ENCODE assay signal across 8 cellular contexts in the genomic region with DNA sequence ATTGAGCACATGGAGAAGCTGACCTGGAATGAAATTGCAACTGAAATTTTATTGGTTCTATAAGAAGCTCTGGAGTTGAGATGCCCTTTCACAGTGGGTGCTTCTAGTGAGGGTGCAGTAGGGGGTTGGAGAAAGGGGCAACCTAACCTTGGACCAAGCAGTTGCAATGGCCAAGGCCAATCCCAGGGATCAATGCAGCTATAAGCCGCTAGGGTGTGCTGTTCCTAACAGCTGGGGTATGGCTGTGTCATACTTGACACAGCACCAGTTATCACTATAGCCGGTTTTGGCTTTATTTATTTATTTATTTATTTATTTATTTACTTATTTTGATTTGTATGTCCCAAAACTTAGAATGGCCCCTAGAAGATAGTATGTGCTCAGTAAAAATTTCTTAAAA.
DNase-seq lines count a peak whose midpoint lies in the region; ATAC-seq and TF ChIP-seq lines count a peak whose summit lies in the region.

No MANE protein-coding gene starts in this region.

- no peaks in the 10 kb centered on the region for H3K36me3 Mint-ChIP-seq in activated naive CD8-positive, alpha-beta T cell treated with anti-CD3 and anti-CD28 coated beads for 36 hours
- no peaks in the 10 kb centered on the region for H3K36me3 Mint-ChIP-seq in activated CD8-positive, alpha-beta memory T cell treated with anti-CD3 and anti-CD28 coated beads, Interleukin-2, amount 10 ng/mL, durations not matched to agents 7 days and 5 days

- peak; percentile 48 for TF ChIP-seq CTCF in GM12865 (IDR thresholded peaks at IDR 0.05; ENCODE audit: insufficient read depth, low read depth, low read length, missing control alignments)

- no peaks in the 10 kb centered on the region for H3K9me2 ChIP-seq in GM23248 (ENCODE audit: insufficient read depth)

- H3K9me3 ChIP-seq in GM23248 (ENCODE audit: low read depth), result no peaks in the 10 kb centered on the region

- no peak overlapping the region for H3K4me3 ChIP-seq in GM12865 (ENCODE audit: low read depth, low read length)
- H3K4me3 ChIP-seq in GM23248, result no peak overlapping the region

- no peaks in the 10 kb centered on the region for H4K20me1 ChIP-seq in GM23248 (ENCODE audit: insufficient read depth)

- CTCF ChIA-PET in activated CD8-positive, alpha-beta memory T cell treated with anti-CD3 and anti-CD28 coated beads, Interleukin-2, amount 10 ng/mL, durations not matched to agents 7 days and 5 days (lab: Charles Lee), result interaction anchor here (0.6 kb wide), 1 partner anchor 1313 kb away, joined by 3 read pairs; no protein-coding TSS in a partner anchor

- H3K79me2 ChIP-seq in GM23248 (ENCODE audit: insufficient read depth), result no peaks in the 10 kb centered on the region

- H3K4me3 Mint-ChIP-seq in activated naive CD8-positive, alpha-beta T cell treated with anti-CD3 and anti-CD28 coated beads for 36 hours, result no peak overlapping the region
- H3K4me3 Mint-ChIP-seq in activated CD8-positive, alpha-beta memory T cell treated with anti-CD3 and anti-CD28 coated beads, Interleukin-2, amount 10 ng/mL, durations not matched to agents 7 days and 5 days, result no peak overlapping the region

- no peak overlapping the region for H3K27ac ChIP-seq in GM23248

- H3K27me3 ChIP-seq in GM23248 (replicated peaks; ENCODE audit: insufficient read depth), result no peaks in the 10 kb centered on the region

- no peak overlapping the region for H2AFZ ChIP-seq in GM23248

- H3K9ac ChIP-seq in GM23248, result no peak overlapping the region

- no peaks in the 10 kb centered on the region for H3K36me3 ChIP-seq in GM23248 (ENCODE audit: low read depth)

- no peak overlapping the region for H3K4me2 ChIP-seq in GM23248 (ENCODE audit: unreplicated experiment)

- DNase-seq in GM12865 (ENCODE audit: low read depth) (peak; percentile 9), GM23248 (peak; percentile 26), NAMALWA (ENCODE audit: low spot score) (peak; percentile 67), iPS-NIHi7 (ENCODE audit: extremely low spot score) (peak; percentile 72), pons (ENCODE audit: low spot score) (no peak)
- no peak for DNase-seq in stimulated activated CD4-positive, alpha-beta T cell treated with anti-CD3 and anti-CD28 coated beads, Interleukin-15, amount 100 ng/mL, for 24 hours
- no peak for DNase-seq in activated naive CD8-positive, alpha-beta T cell treated with anti-CD3 and anti-CD28 coated beads for 36 hours
- no peak for DNase-seq in activated CD8-positive, alpha-beta memory T cell treated with anti-CD3 and anti-CD28 coated beads, Interleukin-2, amount 10 ng/mL, durations not matched to agents 7 days and 5 days

- no peaks in the 10 kb centered on the region for H3K9me3 Mint-ChIP-seq in activated naive CD8-positive, alpha-beta T cell treated with anti-CD3 and anti-CD28 coated beads for 36 hours
- no peaks in the 10 kb centered on the region for H3K9me3 Mint-ChIP-seq in activated CD8-positive, alpha-beta memory T cell treated with anti-CD3 and anti-CD28 coated beads, Interleukin-2, amount 10 ng/mL, durations not matched to agents 7 days and 5 days (ENCODE audit: low read depth)

- H3K4me1 ChIP-seq in GM23248 (ENCODE audit: insufficient read depth), result no peaks in the 10 kb centered on the region

- WGBS in GM23248 (ENCODE audit: low coverage in 1 of 2, low lambda C conversion rate in 2 of 2, missing lambda C conversion rate in 2 of 2), 2 experiments, result 53 to 55% methylated on average over 2 of the region's 2 CpGs

- H3K27ac Mint-ChIP-seq in activated naive CD8-positive, alpha-beta T cell treated with anti-CD3 and anti-CD28 coated beads for 36 hours, result no peak overlapping the region
- H3K27ac Mint-ChIP-seq in activated CD8-positive, alpha-beta memory T cell treated with anti-CD3 and anti-CD28 coated beads, Interleukin-2, amount 10 ng/mL, durations not matched to agents 7 days and 5 days, result no peak overlapping the region

- no peaks in the 10 kb centered on the region for H3K27me3 Mint-ChIP-seq in activated naive CD8-positive, alpha-beta T cell treated with anti-CD3 and anti-CD28 coated beads for 36 hours
- H3K27me3 Mint-ChIP-seq in activated CD8-positive, alpha-beta memory T cell treated with anti-CD3 and anti-CD28 coated beads, Interleukin-2, amount 10 ng/mL, durations not matched to agents 7 days and 5 days, result no peaks in the 10 kb centered on the region

- H3F3A ChIP-seq in GM23248 (ENCODE audit: insufficient read depth), result no peaks in the 10 kb centered on the region

- in situ Hi-C loops in GM23248 (cut with MboI), result no loop called here

- no peak for ATAC-seq in activated CD8-positive, alpha-beta memory T cell treated with anti-CD3 and anti-CD28 coated beads, Interleukin-2, amount 10 ng/mL, durations not matched to agents 7 days and 5 days

- peaks cover 3% of the 10 kb centered on the region for H3K4me1 Mint-ChIP-seq in activated naive CD8-positive, alpha-beta T cell treated with anti-CD3 and anti-CD28 coated beads for 36 hours
- no peaks in the 10 kb centered on the region for H3K4me1 Mint-ChIP-seq in activated CD8-positive, alpha-beta memory T cell treated with anti-CD3 and anti-CD28 coated beads, Interleukin-2, amount 10 ng/mL, durations not matched to agents 7 days and 5 days

Comparison
In these comparisons a context has a peak if more than half of its experiments do, and no peak if none do; other contexts are left out.
1. DNase-seq: peak in GM12865 (single experiment), GM23248 (single experiment), NAMALWA (single experiment) and iPS-NIHi7 (single experiment); none in stimulated activated CD4-positive, alpha-beta T cell treated with anti-CD3 and anti-CD28 coated beads, Interleukin-15, amount 100 ng/mL, for 24 hours (single experiment), activated naive CD8-positive, alpha-beta T cell treated with anti-CD3 and anti-CD28 coated beads for 36 hours (single experiment), activated CD8-positive, alpha-beta memory T cell treated with anti-CD3 and anti-CD28 coated beads, Interleukin-2, amount 10 ng/mL, durations not matched to agents 7 days and 5 days (single experiment) and pons (single experiment).